ENCODE assay signal across 8 cellular contexts in the genomic region with DNA sequence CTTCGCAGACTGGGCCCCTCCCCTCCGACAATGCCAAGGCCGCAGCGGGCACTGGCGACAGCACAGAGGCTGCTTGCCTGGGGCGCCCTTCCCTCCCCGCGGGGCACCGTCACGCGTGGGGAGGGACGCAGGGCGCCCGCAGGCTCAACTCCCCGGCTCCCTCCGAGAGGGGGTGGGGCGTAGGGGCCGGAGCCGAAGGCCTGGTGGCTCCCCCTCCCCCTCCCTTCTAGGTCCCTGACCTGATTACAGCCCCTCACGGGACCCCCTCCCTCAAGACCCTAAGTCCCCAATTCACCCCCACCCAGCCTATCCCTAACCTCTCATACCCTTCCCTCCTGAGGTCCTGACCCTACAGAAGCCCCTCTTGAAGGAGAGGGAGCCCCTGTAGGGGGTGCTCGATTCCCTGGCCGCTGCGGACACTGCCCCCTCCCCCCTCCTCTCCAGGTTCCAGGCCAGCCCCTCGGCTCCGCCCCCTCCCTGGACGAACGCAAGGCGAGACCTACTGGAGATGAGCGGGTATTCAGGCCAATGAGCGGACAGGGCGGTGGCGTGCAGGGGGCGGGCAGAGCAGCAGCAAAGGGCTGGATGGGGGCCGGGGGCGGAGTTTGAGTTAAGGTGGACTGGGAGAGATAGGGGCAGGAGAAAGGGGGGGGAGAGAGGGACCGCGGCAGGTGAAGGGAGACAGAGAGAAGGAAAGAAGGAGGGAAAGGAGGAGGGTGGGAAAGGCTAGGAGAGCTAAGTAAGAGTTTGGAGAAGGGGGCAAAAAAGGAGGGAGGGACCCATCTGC. TPM values are rescaled to one million over a fixed set of nuclear protein-coding genes. Genes with fewer than 3 reads are reported as not detected.
A peak's percentile ranks its signal among the peaks of the same experiment; 100 is the strongest.
DNase-seq lines count a peak whose midpoint lies in the region; ATAC-seq, FAIRE-seq and TF ChIP-seq lines count a peak whose summit lies in the region.

No MANE protein-coding gene starts in this region.

- H3K36me3 ChIP-seq in astrocyte (ENCODE audit: insufficient read depth, low read length) (no peaks in the 10 kb centered on the region), rectal smooth muscle tissue (ENCODE audit: control insufficient read depth, insufficient read depth, low read length) (peaks cover 4% of the 10 kb centered on the region), vagina (no peaks in the 10 kb centered on the region)

- peaks cover 12% of the 10 kb centered on the region for H4K20me1 ChIP-seq in astrocyte (ENCODE audit: insufficient read depth, low read length)

- H3K27ac ChIP-seq in astrocyte (ENCODE audit: low read depth, low read length), result peak overlapping the region; percentile 65
- H3K27ac ChIP-seq in rectal smooth muscle tissue (ENCODE audit: low read depth, low read length), result peak overlapping the region; percentile 96
- peak overlapping the region; percentile 99 for H3K27ac ChIP-seq in vagina

- peaks cover 3% of the 10 kb centered on the region for H3K36me3 Mint-ChIP-seq in astrocyte (ENCODE audit: low read depth, unreplicated experiment)

- intact Hi-C loops in vagina (cut with DNase I), result loop anchor here (2.0 to 5.0 kb wide), 4 partner anchors 15 to 675 kb away; partner anchors contain the start of genes ADAM15 and ATP8B2

- H3K9me3 Mint-ChIP-seq in astrocyte (ENCODE audit: unreplicated experiment), result no peaks in the 10 kb centered on the region

- H2AFZ ChIP-seq in astrocyte (ENCODE audit: low read depth, low read length), result peak overlapping the region; percentile 82

- H3K9me3 ChIP-seq in astrocyte (ENCODE audit: insufficient read depth, low read depth, low read length) (no peaks in the 10 kb centered on the region), vagina (no peaks in the 10 kb centered on the region)

- H3K4me2 ChIP-seq in astrocyte (ENCODE audit: low read length), result peak overlapping the region; percentile 92

- H3K4me3 ChIP-seq in astrocyte (ENCODE audit: insufficient read depth, low read depth, low read length), result peak overlapping the region; percentile 65
- peak overlapping the region; percentile 88 for H3K4me3 ChIP-seq in rectal smooth muscle tissue (ENCODE audit: low read length)
- peak overlapping the region; percentile 84 to 85 for H3K4me3 ChIP-seq in vagina

- TF ChIP-seq POLR2A in GM12891 (IDR thresholded peaks at IDR 0.05; ENCODE audit: low read depth, low read length), result no peak
- peak in 1 of 2 donors; percentile 90 for TF ChIP-seq POLR2A in vagina (IDR thresholded peaks at IDR 0.05)

- H3K4me1 Mint-ChIP-seq in astrocyte (ENCODE audit: low read depth, unreplicated experiment), result peaks cover 20% of the 10 kb centered on the region

- H3K27ac Mint-ChIP-seq in astrocyte (ENCODE audit: unreplicated experiment), result peak overlapping the region; percentile 53

- peak overlapping the region; percentile 89 for H3K4me3 Mint-ChIP-seq in astrocyte (ENCODE audit: unreplicated experiment)

- DNase-seq in GM12891 (ENCODE audit: insufficient read length, low spot score) (peak; percentile 95), NCI-H2029 (lab: John Stamatoyannopoulos, UW) (peak; percentile 98), T-helper 9 cell (peak; percentile 97), astrocyte (ENCODE audit: low read depth) (peak; percentile 96), hepatic stellate cell (ENCODE audit: low spot score) (peak; percentile 100), vagina (ENCODE audit: extremely low spot score in 2 of 2) (peak; percentile 99 to 100)

- H3K27me3 ChIP-seq in astrocyte (ENCODE audit: insufficient read depth, low read length) (no peaks in the 10 kb centered on the region), rectal smooth muscle tissue (ENCODE audit: control insufficient read depth, insufficient read depth, low read length) (no peaks in the 10 kb centered on the region), vagina (no peaks in the 10 kb centered on the region)

- H3K79me2 ChIP-seq in astrocyte (ENCODE audit: insufficient read depth, low read length), result peaks cover 31% of the 10 kb centered on the region

- ATAC-seq in HG02938 (IDR thresholded peaks at IDR 0.05; ENCODE audit: unreplicated experiment), result peak; percentile 47

- FAIRE-seq in GM12891 (lab: Jason Lieb, UNC) (peak; percentile 97), astrocyte (lab: Jason Lieb, UNC) (no peak)

- no peak for TF ChIP-seq CTCF in astrocyte (IDR thresholded peaks at IDR 0.05; ENCODE audit: insufficient read depth, low read depth, low read length)
- TF ChIP-seq CTCF in vagina (IDR thresholded peaks at IDR 0.05), result peak in 1 of 3 experiments; percentile 43

- H3K27me3 Mint-ChIP-seq in astrocyte (ENCODE audit: low read depth, unreplicated experiment), result no peaks in the 10 kb centered on the region

- H3K9ac ChIP-seq in astrocyte (ENCODE audit: low read length), result peak overlapping the region; percentile 78
- H3K9ac ChIP-seq in rectal smooth muscle tissue (ENCODE audit: low read length), result peak overlapping the region; percentile 71

- H3K4me1 ChIP-seq in astrocyte (ENCODE audit: insufficient read depth, low read length), result peaks cover 29% of the 10 kb centered on the region
- H3K4me1 ChIP-seq in rectal smooth muscle tissue (ENCODE audit: control insufficient read depth, insufficient read depth, low read length), result peaks cover 29% of the 10 kb centered on the region
- H3K4me1 ChIP-seq in vagina, result peaks cover 59% of the 10 kb centered on the region

TF ChIP-seq in GM12891, 5 proteins besides CTCF, POLR2A, EP300 and RAD21:
- TF ChIP-seq POU2F2 (IDR thresholded peaks at IDR 0.05; ENCODE audit: low read depth, low read length), result no peak
- peak; percentile 48; the same call in 1 of the 2 replicates for TF ChIP-seq TAF1 (IDR thresholded peaks at IDR 0.05; ENCODE audit: low read depth, low read length)

RNA-seq across cellular contexts. Expression of gene ZBTB7B, which starts 0.7 kb away (rescaled TPM):
- polyA plus RNA-seq in GM12891 (2012; ENCODE audit: low read depth, missing spikeins), result 22.6 TPM
- total RNA-seq in astrocyte (46.1 and 47.5 TPM in 2 replicates), vagina (77.6 TPM)

RNA-seq across cellular contexts. Expression of gene LENEP, which starts 8.5 kb away (rescaled TPM):
- polyA plus RNA-seq in GM12891 (2012; ENCODE audit: low read depth, missing spikeins), result 0.27 TPM
- total RNA-seq in astrocyte (0.99 TPM in 1 of 2 replicates, not detected in the other), vagina (not detected)

RNA-seq across cellular contexts. Expression of gene FLAD1, which starts 18.7 kb away (rescaled TPM):
- 34.2 TPM for polyA plus RNA-seq in GM12891 (2012; ENCODE audit: low read depth, missing spikeins)
- total RNA-seq in astrocyte, result 46.6 and 51.5 TPM in 2 replicates
- total RNA-seq in vagina, result 20.6 TPM

RNA-seq across cellular contexts. Expression of gene CKS1B, which starts 27.4 kb away (rescaled TPM):
- polyA plus RNA-seq in GM12891 (2012; ENCODE audit: low read depth, missing spikeins), result 175 TPM
- 36.5 and 37.9 TPM in 2 replicates for total RNA-seq in astrocyte
- 30.4 TPM for total RNA-seq in vagina

RNA-seq across cellular contexts. Expression of gene SHC1, which starts 31.3 kb away (rescaled TPM):
- polyA plus RNA-seq in GM12891 (2012; ENCODE audit: low read depth, missing spikeins), result 16.1 TPM
- 391 and 397 TPM in 2 replicates for total RNA-seq in astrocyte
- total RNA-seq in vagina, result 110 TPM

Comparison
In these comparisons a context has a peak if more than half of its experiments do, and no peak if none do; other contexts are left out.
1. Peak in every context shown above with its lines: DNase-seq, ATAC-seq, H3K4me3 ChIP-seq and H3K27ac ChIP-seq.